Comparison of ENCODE assay signal across 15 cellular contexts in genomic region chr2:149261672-149262071, GRCh38.
A peak's percentile ranks its signal among the peaks of the same experiment; 100 is the strongest.
DNase-seq lines count a peak whose midpoint lies in the region; ATAC-seq and TF ChIP-seq lines count a peak whose summit lies in the region.
"Had no signal": no experiment of that assay in that cellular context is flagged by ENCODE, and none has a peak within 500 bp of the region (broad histone marks: within the 10 kb centered on the region; RNA-seq: fewer than 3 reads in every experiment).

No MANE protein-coding gene starts in this region.

- H3K4me1 Mint-ChIP-seq in HFFc6 (ENCODE audit: low read depth), result peaks cover 6% of the 10 kb centered on the region; the same call in 1 of the 2 replicates
- H3K4me1 Mint-ChIP-seq in nephron progenitor cell, result peaks cover 37% of the 10 kb centered on the region
- H3K4me1 Mint-ChIP-seq: IgD-negative memory B cell, T-helper 17 cell had no signal

- H3K9me3 ChIP-seq in SK-N-MC (ENCODE audit: low read depth, low read length), result no peaks in the 10 kb centered on the region

- no peak overlapping the region for H3K9ac ChIP-seq in SK-N-MC (ENCODE audit: insufficient read length)

- peak overlapping the region; percentile 27; the same call in 1 of the 2 replicates for H3K4me3 Mint-ChIP-seq in HFFc6
- H3K4me3 Mint-ChIP-seq in nephron progenitor cell, result peak overlapping the region; percentile 23
- H3K4me3 Mint-ChIP-seq: IgD-negative memory B cell, T-helper 17 cell had no signal

- H3K27ac Mint-ChIP-seq in HFFc6 (no peak overlapping the region), nephron progenitor cell (peak overlapping the region; percentile 91)
- H3K27ac Mint-ChIP-seq: IgD-negative memory B cell, T-helper 17 cell had no signal

- H3K4me3 ChIP-seq in SK-N-MC, result peak overlapping the region; percentile 25; the same call in 1 of the 2 replicates

- H3K9me3 Mint-ChIP-seq in HFFc6 (peaks cover 8% of the 10 kb centered on the region), nephron progenitor cell (peaks cover 2% of the 10 kb centered on the region)

- H3K27me3 Mint-ChIP-seq in HFFc6 (ENCODE audit: insufficient read depth) (no peaks in the 10 kb centered on the region), nephron progenitor cell (ENCODE audit: low read depth, poor library complexity) (peaks cover 4% of the 10 kb centered on the region)

- TF ChIP-seq CTCF in HFFc6 (IDR thresholded peaks at IDR 0.05) (no peak), nephron progenitor cell (IDR thresholded peaks at IDR 0.05) (no peak)

- no peak for ATAC-seq in HG02588 (IDR thresholded peaks at IDR 0.05; ENCODE audit: unreplicated experiment)
- ATAC-seq: T-helper 17 cell had no signal

- no peak overlapping the region for H3K27ac ChIP-seq in SK-N-MC
- H3K27ac ChIP-seq: C4-2B had no signal

- no peaks in the 10 kb centered on the region for H3K36me3 ChIP-seq in SK-N-MC (ENCODE audit: insufficient read depth, low read length)

- H3K36me3 Mint-ChIP-seq in HFFc6 (ENCODE audit: low read depth), result no peaks in the 10 kb centered on the region
- no peaks in the 10 kb centered on the region for H3K36me3 Mint-ChIP-seq in nephron progenitor cell (ENCODE audit: low read depth)

- DNase-seq in DMS 273 treated with DMSO at 0.1 percent for 48 hours (lab: John Stamatoyannopoulos, UW) (peak; percentile 10), HFFc6 (no peak), SK-N-MC (ENCODE audit: low read depth, low spot score) (peak; percentile 2), nephron progenitor cell (no peak), NCI-H187 (lab: John Stamatoyannopoulos, UW) (no peak), OCI-M1 (lab: John Stamatoyannopoulos, UW) (no peak)
- DNase-seq in activated CD4-positive, CD25-positive, alpha-beta regulatory T cell treated with anti-CD3 and anti-CD28 coated beads, Interleukin-2, amount 50 U/mL, for 72 hours, result no peak
- DNase-seq: COR-L47, NCI-H1048, NCI-H146, SHP77, T-helper 17 cell had no signal

Comparison
In these comparisons a context has a peak if more than half of its experiments do, and no peak if none do; other contexts are left out.
1. DNase-seq: peak in DMS 273 treated with DMSO at 0.1 percent for 48 hours (single experiment) and SK-N-MC (single experiment); none in HFFc6 (single experiment), nephron progenitor cell (single experiment), activated CD4-positive, CD25-positive, alpha-beta regulatory T cell treated with anti-CD3 and anti-CD28 coated beads, Interleukin-2, amount 50 U/mL, for 72 hours (single experiment), NCI-H187 (0 of 2) and OCI-M1 (single experiment).